ENCODE assay signal across 9 cellular contexts in genomic region chr22:27879923-27880322, GRCh38. TPM values are rescaled to one million over a fixed set of nuclear protein-coding genes. Genes with fewer than 3 reads are reported as not detected.
A peak's percentile ranks its signal among the peaks of the same experiment; 100 is the strongest.
DNase-seq lines count a peak whose midpoint lies in the region; ATAC-seq and TF ChIP-seq lines count a peak whose summit lies in the region.
"Had no signal": no experiment of that assay in that cellular context is flagged by ENCODE, and none has a peak within 500 bp of the region (broad histone marks: within the 10 kb centered on the region; RNA-seq: fewer than 3 reads in every experiment).

No MANE protein-coding gene starts in this region.

- DNase-seq in stimulated activated CD4-positive, alpha-beta T cell treated with anti-CD3 and anti-CD28 coated beads, Interleukin-15, amount 100 ng/mL, for 24 hours: peak; percentile 8
- no peak for DNase-seq in stimulated activated CD4-positive, alpha-beta T cell treated with anti-CD3 and anti-CD28 coated beads, Interleukin-1b, Interleukin-23, amount 100 ng/mL, for 48 hours
- DNase-seq in Peyer's patch (no peak), erythroblast (lab: John Stamatoyannopoulos, UW) (peak; percentile 49 to 53), HPDE6-E6E7 (ENCODE audit: extremely low spot score) (no peak), NCI-H1417 treated with DMSO at 0.1 percent for 48 hours (lab: John Stamatoyannopoulos, UW) (no peak)
- DNase-seq in naive thymus-derived CD8-positive, alpha-beta T cell: peak in 2 of 10 donors; percentile 7 to 14

- H3K4me1 ChIP-seq in Peyer's patch: peaks cover 0 to 39% (median 0%) of the 10 kb centered on the region in 4 donors

- TF ChIP-seq POLR2A in Peyer's patch (IDR thresholded peaks at IDR 0.05) (no peak), erythroblast (IDR thresholded peaks at IDR 0.05; ENCODE audit: low read length) (no peak), GM18505 (IDR thresholded peaks at IDR 0.05; ENCODE audit: borderline replicate concordance, extremely low read depth, insufficient read depth, insufficient read length) (no peak)

- H3K4me3 ChIP-seq in Peyer's patch: no peak overlapping the region

- POLR2A ChIA-PET in naive thymus-derived CD8-positive, alpha-beta T cell (lab: Charles Lee): interaction anchor here (0.7 kb wide), 1 partner anchor 714 kb away, joined by 4 read pairs; no protein-coding TSS in a partner anchor

- peaks cover 9 to 39% (median 29%) of the 10 kb centered on the region in 4 donors for H3K4me1 Mint-ChIP-seq in naive thymus-derived CD8-positive, alpha-beta T cell

- TF ChIP-seq CTCF in Peyer's patch (IDR thresholded peaks at IDR 0.05): peak in 5 of 6 experiments; percentile 33 to 49 (median 44)

- no peaks in the 10 kb centered on the region for H3K36me3 ChIP-seq in Peyer's patch

- peak; percentile 34 to 49 for ATAC-seq in naive thymus-derived CD8-positive, alpha-beta T cell
- no peak for ATAC-seq in GM18505 (IDR thresholded peaks at IDR 0.05; ENCODE audit: unreplicated experiment)

- H3K27me3 ChIP-seq in Peyer's patch: no peaks in the 10 kb centered on the region

- no peak overlapping the region for H3K4me3 Mint-ChIP-seq in naive thymus-derived CD8-positive, alpha-beta T cell
- H3K4me3 Mint-ChIP-seq: central memory CD8-positive, alpha-beta T cell had no signal

- no peak overlapping the region for H3K27ac Mint-ChIP-seq in naive thymus-derived CD8-positive, alpha-beta T cell

- peaks cover 0 to 20% (median 2%) of the 10 kb centered on the region in 3 donors for H3K36me3 Mint-ChIP-seq in naive thymus-derived CD8-positive, alpha-beta T cell

- H3K9me3 ChIP-seq in Peyer's patch: no peaks in the 10 kb centered on the region

- no peaks in the 10 kb centered on the region for H3K9me3 Mint-ChIP-seq in naive thymus-derived CD8-positive, alpha-beta T cell
- H3K9me3 Mint-ChIP-seq: central memory CD8-positive, alpha-beta T cell had no signal

- H3K27ac ChIP-seq in Peyer's patch: peak overlapping the region in 1 of 4 donors; percentile 69

- no peaks in the 10 kb centered on the region for H3K27me3 Mint-ChIP-seq in naive thymus-derived CD8-positive, alpha-beta T cell
- H3K27me3 Mint-ChIP-seq: central memory CD8-positive, alpha-beta T cell had no signal

RNA-seq across cellular contexts. Expression of gene PITPNB, which starts 39.1 kb away (rescaled TPM):
- 10 to 100 TPM; 24.7 to 29.7 (median 28.2) TPM for total RNA-seq in Peyer's patch
- total RNA-seq in naive thymus-derived CD8-positive, alpha-beta T cell: 10 to 100 TPM; 59.9 to 76.2 TPM
- 10 to 100 TPM; 58.7 to 60.2 (median 59.0) TPM for polyA plus RNA-seq in naive thymus-derived CD8-positive, alpha-beta T cell

Comparison
In these comparisons a context has a peak if more than half of its experiments do, and no peak if none do; other contexts are left out.
1. DNase-seq: peak in stimulated activated CD4-positive, alpha-beta T cell treated with anti-CD3 and anti-CD28 coated beads, Interleukin-15, amount 100 ng/mL, for 24 hours (single experiment) and erythroblast (2 of 2); none in stimulated activated CD4-positive, alpha-beta T cell treated with anti-CD3 and anti-CD28 coated beads, Interleukin-1b, Interleukin-23, amount 100 ng/mL, for 48 hours (single experiment), Peyer's patch (0 of 3), HPDE6-E6E7 (single experiment) and NCI-H1417 treated with DMSO at 0.1 percent for 48 hours (single experiment).